14 cellular contexts compared by ENCODE assay signal in the genomic region with DNA sequence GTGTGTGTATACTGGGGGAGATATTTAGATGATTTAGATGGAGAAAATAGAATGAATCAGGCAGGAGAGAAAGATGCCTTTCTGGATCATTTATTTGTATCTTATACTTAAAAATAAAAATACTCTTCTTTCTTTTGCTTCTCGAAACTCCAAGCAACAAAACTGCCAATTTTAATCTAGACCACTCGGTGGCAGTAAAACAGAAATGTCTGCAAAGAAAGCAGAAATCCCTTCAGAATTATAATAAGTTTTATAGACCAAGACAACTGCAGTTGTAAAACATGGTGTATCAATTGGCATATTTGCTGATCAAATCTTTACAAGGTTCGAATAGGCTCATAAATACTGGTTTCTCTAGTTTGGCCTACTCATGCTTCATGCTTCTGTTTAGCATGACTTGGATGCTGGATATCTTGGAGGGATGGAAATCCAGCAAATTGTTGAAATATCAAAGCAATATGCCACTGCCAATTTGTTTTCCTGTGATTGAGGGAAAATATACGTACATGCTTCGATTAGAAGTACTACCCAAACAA. TPM values are rescaled to one million over a fixed set of nuclear protein-coding genes. Genes with fewer than 3 reads are reported as not detected.
DNase-seq lines count a peak whose midpoint lies in the region; ATAC-seq, FAIRE-seq and TF ChIP-seq lines count a peak whose summit lies in the region.
"Had no signal": no experiment of that assay in that cellular context is flagged by ENCODE, and none has a peak within 500 bp of the region (broad histone marks: within the 10 kb centered on the region; RNA-seq: fewer than 3 reads in every experiment).

No MANE protein-coding gene starts in this region.

- H3K4me3 ChIP-seq in GM23338 (no peak overlapping the region), adipocyte (ENCODE audit: low read length) (no peak overlapping the region), hepatocyte (no peak overlapping the region)
- H3K4me3 ChIP-seq: right atrium auricular region had no signal

- H3K4me1 ChIP-seq in GM23338 (ENCODE audit: insufficient read depth) (no peaks in the 10 kb centered on the region), adipocyte (ENCODE audit: control insufficient read depth, insufficient read depth, low read length) (no peaks in the 10 kb centered on the region), hepatocyte (ENCODE audit: insufficient read depth) (no peaks in the 10 kb centered on the region)
- H3K4me1 ChIP-seq: right atrium auricular region had no signal

- no peak overlapping the region for H3K9ac ChIP-seq in adipocyte (ENCODE audit: low read length)

- H3K9me2 ChIP-seq in GM23338 (ENCODE audit: insufficient read depth) (no peaks in the 10 kb centered on the region), hepatocyte (replicated peaks; ENCODE audit: insufficient read depth) (no peaks in the 10 kb centered on the region)

- H3K4me3 Mint-ChIP-seq in GM23338, result no peak overlapping the region
- H3K4me3 Mint-ChIP-seq: activated T-cell treated with anti-CD3 and anti-CD28 coated beads, Interleukin-2, amount 50 U/mL, for 4 hours; CD4-positive, CD25-positive, alpha-beta regulatory T cell; WTC11 had no signal

- H3K36me3 ChIP-seq in GM23338 (ENCODE audit: insufficient read depth), result no peaks in the 10 kb centered on the region
- no peaks in the 10 kb centered on the region for H3K36me3 ChIP-seq in adipocyte (ENCODE audit: control insufficient read depth, insufficient read depth, low read length, severe bottlenecking)
- H3K36me3 ChIP-seq in hepatocyte (replicated peaks; ENCODE audit: insufficient read depth, low read depth), result no peaks in the 10 kb centered on the region
- H3K36me3 ChIP-seq: right atrium auricular region had no signal

- H3K4me1 Mint-ChIP-seq in GM23338, result peaks cover 3% of the 10 kb centered on the region; the same call in 1 of the 3 replicates
- H3K4me1 Mint-ChIP-seq: CD4-positive, CD25-positive, alpha-beta regulatory T cell; WTC11 had no signal

- H2AFZ ChIP-seq in GM23338 (no peak overlapping the region), hepatocyte (no peak overlapping the region)

- no peaks in the 10 kb centered on the region for H3K9me3 Mint-ChIP-seq in GM23338
- H3K9me3 Mint-ChIP-seq: activated T-cell treated with anti-CD3 and anti-CD28 coated beads, Interleukin-2, amount 50 U/mL, for 4 hours; CD4-positive, CD25-positive, alpha-beta regulatory T cell; WTC11 had no signal

- H3F3A ChIP-seq in GM23338 (replicated peaks; ENCODE audit: low read depth), result no peaks in the 10 kb centered on the region

- H3K4me2 ChIP-seq in GM23338 (no peak overlapping the region), hepatocyte (no peak overlapping the region)

- H3K27ac ChIP-seq in GM23338 (ENCODE audit: low read depth) (no peak overlapping the region), hepatocyte (no peak overlapping the region)
- H3K27ac ChIP-seq: right atrium auricular region had no signal

- H3K36me3 Mint-ChIP-seq in GM23338 (ENCODE audit: low read depth), result no peaks in the 10 kb centered on the region
- H3K36me3 Mint-ChIP-seq: CD4-positive, CD25-positive, alpha-beta regulatory T cell; WTC11 had no signal

- no peak for TF ChIP-seq POLR2A in H54 (IDR thresholded peaks at IDR 0.05; ENCODE audit: low read depth, low read length)

- no peak for ATAC-seq in GM23338
- ATAC-seq: activated T-cell treated with anti-CD3 and anti-CD28 coated beads, Interleukin-2, amount 50 U/mL, for 4 hours; WTC11 had no signal

- WGBS in hepatocyte (ENCODE audit: low lambda C conversion rate, missing lambda C conversion rate), result 64% methylated on average over 5 of the region's 5 CpGs

- TF ChIP-seq CTCF in GM23338 (conservative IDR thresholded peaks at IDR 0.05; ENCODE audit: low read depth in 2 of 2), result peak; percentile 29 to 51
- peak; percentile 42 for TF ChIP-seq CTCF in hepatocyte (IDR thresholded peaks at IDR 0.05; ENCODE audit: poor library complexity)

- FAIRE-seq in A204.1 (lab: Jason Lieb, UNC) (peak; percentile 39), H54 (lab: Jason Lieb, UNC) (no peak)

- no peaks in the 10 kb centered on the region for H3K9me3 ChIP-seq in adipocyte (ENCODE audit: control insufficient read depth, low read length)
- H3K9me3 ChIP-seq in hepatocyte (ENCODE audit: low read depth), result no peaks in the 10 kb centered on the region
- H3K9me3 ChIP-seq: right atrium auricular region had no signal

- H4K20me1 ChIP-seq in GM23338 (replicated peaks; ENCODE audit: insufficient read depth), result no peaks in the 10 kb centered on the region
- no peaks in the 10 kb centered on the region for H4K20me1 ChIP-seq in hepatocyte (ENCODE audit: insufficient read depth, poor library complexity, severe bottlenecking)

- no peaks in the 10 kb centered on the region for H3K27me3 Mint-ChIP-seq in GM23338 (ENCODE audit: insufficient read depth, low read depth, poor library complexity)
- H3K27me3 Mint-ChIP-seq: CD4-positive, CD25-positive, alpha-beta regulatory T cell had no signal

- DNase-seq in GM23338 (ENCODE audit: low spot score) (peak; percentile 14), adipocyte (ENCODE audit: low read depth) (peak; percentile 53), hepatocyte (ENCODE audit: low spot score) (no peak), activated T-cell treated with anti-CD3 and anti-CD28 coated beads for 4 hours (no peak), cerebellar cortex (ENCODE audit: low spot score) (no peak), H54 (ENCODE audit: insufficient read length, low spot score) (no peak), putamen (ENCODE audit: low spot score) (no peak)
- DNase-seq: activated T-cell treated with anti-CD3 and anti-CD28 coated beads, Interleukin-2, amount 50 U/mL, for 4 hours; CD4-positive, CD25-positive, alpha-beta regulatory T cell; mesenchymal stem cell had no signal

- no peak overlapping the region for H3K27ac Mint-ChIP-seq in GM23338
- H3K27ac Mint-ChIP-seq: CD4-positive, CD25-positive, alpha-beta regulatory T cell; WTC11 had no signal

- H3K27me3 ChIP-seq in GM23338 (ENCODE audit: insufficient read depth), result no peaks in the 10 kb centered on the region
- H3K27me3 ChIP-seq in adipocyte (replicated peaks; ENCODE audit: control insufficient read depth, insufficient read depth, low read length), result no peaks in the 10 kb centered on the region
- no peaks in the 10 kb centered on the region for H3K27me3 ChIP-seq in hepatocyte
- H3K27me3 ChIP-seq: right atrium auricular region had no signal

- no peaks in the 10 kb centered on the region for H3K79me2 ChIP-seq in GM23338 (replicated peaks; ENCODE audit: insufficient read depth)
- no peaks in the 10 kb centered on the region for H3K79me2 ChIP-seq in hepatocyte

TF ChIP-seq in GM23338, 12 proteins besides CTCF, POLR2A, EP300 and RAD21 (continues in another document):
- no peak for TF ChIP-seq CREB1 (CRISPR knock-in tag; IDR thresholded peaks at IDR 0.05; ENCODE audit: low read depth)
- TF ChIP-seq ETS1 (IDR thresholded peaks at IDR 0.05), result no peak
- no peak for TF ChIP-seq NANOG (IDR thresholded peaks at IDR 0.05; ENCODE audit: borderline replicate concordance)
- TF ChIP-seq ZNF114 (CRISPR knock-in tag; IDR thresholded peaks at IDR 0.05), result no peak
- TF ChIP-seq EZH2phosphoT487 (IDR thresholded peaks at IDR 0.05; ENCODE audit: unreplicated experiment), result no peak
- no peak for TF ChIP-seq JUNB (IDR thresholded peaks at IDR 0.05; ENCODE audit: unreplicated experiment)
- TF ChIP-seq STAT1 (IDR thresholded peaks at IDR 0.05; ENCODE audit: unreplicated experiment), result no peak
- no peak for TF ChIP-seq POLR2AphosphoS5 (IDR thresholded peaks at IDR 0.05; ENCODE audit: low read depth)
- TF ChIP-seq, protein P1, sequence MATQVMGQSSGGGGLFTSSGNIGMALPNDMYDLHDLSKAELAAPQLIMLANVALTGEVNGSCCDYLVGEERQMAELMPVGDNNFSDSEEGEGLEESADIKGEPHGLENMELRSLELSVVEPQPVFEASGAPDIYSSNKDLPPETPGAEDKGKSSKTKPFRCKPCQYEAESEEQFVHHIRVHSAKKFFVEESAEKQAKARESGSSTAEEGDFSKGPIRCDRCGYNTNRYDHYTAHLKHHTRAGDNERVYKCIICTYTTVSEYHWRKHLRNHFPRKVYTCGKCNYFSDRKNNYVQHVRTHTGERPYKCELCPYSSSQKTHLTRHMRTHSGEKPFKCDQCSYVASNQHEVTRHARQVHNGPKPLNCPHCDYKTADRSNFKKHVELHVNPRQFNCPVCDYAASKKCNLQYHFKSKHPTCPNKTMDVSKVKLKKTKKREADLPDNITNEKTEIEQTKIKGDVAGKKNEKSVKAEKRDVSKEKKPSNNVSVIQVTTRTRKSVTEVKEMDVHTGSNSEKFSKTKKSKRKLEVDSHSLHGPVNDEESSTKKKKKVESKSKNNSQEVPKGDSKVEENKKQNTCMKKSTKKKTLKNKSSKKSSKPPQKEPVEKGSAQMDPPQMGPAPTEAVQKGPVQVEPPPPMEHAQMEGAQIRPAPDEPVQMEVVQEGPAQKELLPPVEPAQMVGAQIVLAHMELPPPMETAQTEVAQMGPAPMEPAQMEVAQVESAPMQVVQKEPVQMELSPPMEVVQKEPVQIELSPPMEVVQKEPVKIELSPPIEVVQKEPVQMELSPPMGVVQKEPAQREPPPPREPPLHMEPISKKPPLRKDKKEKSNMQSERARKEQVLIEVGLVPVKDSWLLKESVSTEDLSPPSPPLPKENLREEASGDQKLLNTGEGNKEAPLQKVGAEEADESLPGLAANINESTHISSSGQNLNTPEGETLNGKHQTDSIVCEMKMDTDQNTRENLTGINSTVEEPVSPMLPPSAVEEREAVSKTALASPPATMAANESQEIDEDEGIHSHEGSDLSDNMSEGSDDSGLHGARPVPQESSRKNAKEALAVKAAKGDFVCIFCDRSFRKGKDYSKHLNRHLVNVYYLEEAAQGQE (IDR thresholded peaks at IDR 0.05; ENCODE audit: unreplicated experiment), result no peak

RNA-seq across cellular contexts. Expression of gene C1orf87, which starts 15.1 kb away (rescaled TPM):
- 0.07 TPM in 1 of 2 replicates, not detected in the other for total RNA-seq in GM23338 (2014; rRNA removed; shearing (Covaris generic))
- polyA plus RNA-seq in GM23338 (2016; fragmentation: Nextera tagmentation; extraction: Ambion mirVana) (0.21 TPM in 1 of 2 replicates, not detected in the other), hepatocyte (not detected in 2 replicates)
- total RNA-seq in hepatocyte, result not detected in 2 replicates
- total RNA-seq: activated T-cell treated with anti-CD3 and anti-CD28 coated beads, Interleukin-2, amount 50 U/mL, for 4 hours; CD4-positive, CD25-positive, alpha-beta regulatory T cell; MCF 10A; right atrium auricular region had no signal
- polyA plus RNA-seq: CD4-positive, CD25-positive, alpha-beta regulatory T cell had no signal

Comparison
In these comparisons a context has a peak if more than half of its experiments do, and no peak if none do; other contexts are left out.
1. DNase-seq: peak in GM23338 (single experiment) and adipocyte (single experiment); none in hepatocyte (single experiment), activated T-cell treated with anti-CD3 and anti-CD28 coated beads for 4 hours (single experiment), cerebellar cortex (single experiment), H54 (single experiment) and putamen (single experiment).